In the genomic region with DNA sequence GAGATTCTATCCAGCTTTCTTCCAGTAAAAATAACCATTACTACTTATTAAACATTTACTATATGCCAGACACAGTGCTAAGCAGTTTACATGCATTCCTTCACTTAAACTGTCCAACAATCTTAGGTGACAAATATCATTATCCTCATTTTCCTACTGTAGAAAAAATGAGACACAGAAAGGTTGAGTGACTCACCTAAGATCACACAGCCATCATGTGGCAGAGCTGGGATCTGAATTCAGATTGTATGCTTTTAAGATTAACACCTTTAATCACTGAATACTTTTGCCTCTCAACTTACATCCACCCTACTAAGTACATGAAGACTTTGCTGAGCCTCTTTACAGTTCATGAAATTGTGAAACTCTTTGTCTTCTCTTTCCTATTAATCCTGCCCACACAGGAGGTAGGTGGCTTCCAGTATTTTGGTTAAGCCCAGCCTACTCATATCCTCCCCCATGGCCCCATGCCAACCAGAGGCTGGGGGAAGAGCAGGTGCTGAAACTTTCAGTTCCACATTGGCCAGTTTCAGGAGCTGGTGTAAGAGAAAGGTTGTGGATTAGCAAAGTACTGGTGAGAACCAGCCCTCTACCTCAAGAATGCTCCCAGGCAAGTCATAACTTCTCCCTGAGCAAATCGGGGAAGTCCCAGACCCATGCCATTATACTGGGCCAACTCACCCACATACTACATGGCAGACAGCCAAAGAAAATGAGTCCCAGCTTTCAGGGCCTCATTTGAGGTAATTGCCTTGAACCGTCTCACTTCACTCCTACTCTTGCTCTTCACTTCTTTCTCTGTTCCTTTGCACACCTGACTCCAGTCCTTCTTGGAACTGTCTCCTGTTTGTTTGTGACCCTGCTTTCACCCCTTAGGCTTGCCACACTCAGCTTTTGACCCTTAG, we compare ENCODE assay signal across 8 cellular contexts.
DNase-seq lines count a peak whose midpoint lies in the region; ATAC-seq and TF ChIP-seq lines count a peak whose summit lies in the region.

No MANE protein-coding gene starts in this region.

- H3K4me1 ChIP-seq in tibial artery, result no peaks in the 10 kb centered on the region

- no peak overlapping the region for H3K4me3 Mint-ChIP-seq in CD14-positive monocyte

- peaks cover 6 to 9% (median 7%) of the 10 kb centered on the region in 3 donors for H3K27me3 Mint-ChIP-seq in CD14-positive monocyte (ENCODE audit: low read depth in 3 of 3)

- peak; percentile 48 for DNase-seq in CD14-positive monocyte (ENCODE audit: low spot score)
- peak; percentile 21 for DNase-seq in GM19240 (ENCODE audit: insufficient read length, low spot score)
- peak; percentile 71 for DNase-seq in SIG-M5 treated with dmso at 0.1 percent for 504 hours (lab: John Stamatoyannopoulos, UW; ENCODE audit: unreplicated experiment)
- peak; percentile 3 for DNase-seq in stimulated activated CD4-positive, alpha-beta T cell treated with anti-CD3 and anti-CD28 coated beads, Interleukin-4, amount 100 ng/mL, for 24 hours
- no peak for DNase-seq in tibial artery
- DNase-seq in Ammon's horn (ENCODE audit: low spot score), result no peak
- DNase-seq in 8988T, result no peak

- no peaks in the 10 kb centered on the region for H3K36me3 ChIP-seq in tibial artery

- intact Hi-C loops in CD14-positive monocyte (cut with micrococcal nuclease) (no loop called here), tibial artery (cut with DNase I; ENCODE audit: low total_unique reads) (no loop called here)

- H3K9me3 ChIP-seq in tibial artery, result no peaks in the 10 kb centered on the region

- no peak overlapping the region for H3K27ac Mint-ChIP-seq in CD14-positive monocyte

- peak; percentile 96 for ATAC-seq in HG03108 (IDR thresholded peaks at IDR 0.05; ENCODE audit: unreplicated experiment)

- no peak overlapping the region for H3K4me3 ChIP-seq in tibial artery

- H3K9me3 Mint-ChIP-seq in CD14-positive monocyte, result peaks cover 0 to 2% (median 0%) of the 10 kb centered on the region in 7 donors

- no peaks in the 10 kb centered on the region for H3K36me3 Mint-ChIP-seq in CD14-positive monocyte

- H3K27me3 ChIP-seq in tibial artery, result no peaks in the 10 kb centered on the region

- TF ChIP-seq CTCF in CD14-positive monocyte (IDR thresholded peaks at IDR 0.05), result no peak
- TF ChIP-seq CTCF in tibial artery (IDR thresholded peaks at IDR 0.05), result no peak

- peaks cover 4% of the 10 kb centered on the region for H3K4me1 Mint-ChIP-seq in CD14-positive monocyte

- H3K27ac ChIP-seq in tibial artery, result no peak overlapping the region

Comparison
In these comparisons a context has a peak if more than half of its experiments do, and no peak if none do; other contexts are left out.
1. DNase-seq: peak in CD14-positive monocyte (single experiment), GM19240 (single experiment), SIG-M5 treated with dmso at 0.1 percent for 504 hours (single experiment) and stimulated activated CD4-positive, alpha-beta T cell treated with anti-CD3 and anti-CD28 coated beads, Interleukin-4, amount 100 ng/mL, for 24 hours (single experiment); none in tibial artery (0 of 2), Ammon's horn (single experiment) and 8988T (single experiment).